Comparison of ENCODE assay signal across 10 cellular contexts in genomic region chr4:27318740-27319139, GRCh38.
DNase-seq lines count a peak whose midpoint lies in the region; ATAC-seq, FAIRE-seq and TF ChIP-seq lines count a peak whose summit lies in the region.
"Had no signal": no experiment of that assay in that cellular context is flagged by ENCODE, and none has a peak within 500 bp of the region (broad histone marks: within the 10 kb centered on the region; RNA-seq: fewer than 3 reads in every experiment).

No MANE protein-coding gene starts in this region.

- no peaks in the 10 kb centered on the region for H3K36me3 Mint-ChIP-seq in activated CD4-positive, alpha-beta T cell treated with anti-CD3 and anti-CD28 coated beads, Interleukin-2, amount 10 ng/mL, durations not matched to agents 7 days and 5 days (ENCODE audit: low read depth)
- H3K36me3 Mint-ChIP-seq: mesothelial cell of epicardium had no signal

- H2AFZ ChIP-seq in keratinocyte (ENCODE audit: control insufficient read depth, low read length), result no peak overlapping the region

- POLR2A ChIA-PET in activated CD4-positive, alpha-beta T cell treated with anti-CD3 and anti-CD28 coated beads, Interleukin-2, amount 10 ng/mL, durations not matched to agents 7 days and 5 days (lab: Charles Lee), result no interaction called here

- no peaks in the 10 kb centered on the region for H3K79me2 ChIP-seq in keratinocyte (ENCODE audit: control insufficient read depth, insufficient read depth, low read length)

- no peaks in the 10 kb centered on the region for H4K20me1 ChIP-seq in keratinocyte (ENCODE audit: control insufficient read depth, extremely low read depth, insufficient read depth, low read length)

- H3K9me1 ChIP-seq in keratinocyte (ENCODE audit: control insufficient read depth, extremely low read depth, insufficient read depth, low read length), result no peaks in the 10 kb centered on the region

- H3K9me3 Mint-ChIP-seq in activated CD4-positive, alpha-beta T cell treated with anti-CD3 and anti-CD28 coated beads, Interleukin-2, amount 10 ng/mL, durations not matched to agents 7 days and 5 days, result no peaks in the 10 kb centered on the region
- H3K9me3 Mint-ChIP-seq: mesothelial cell of epicardium had no signal

- no peaks in the 10 kb centered on the region for H3K4me1 Mint-ChIP-seq in activated CD4-positive, alpha-beta T cell treated with anti-CD3 and anti-CD28 coated beads, Interleukin-2, amount 10 ng/mL, durations not matched to agents 7 days and 5 days
- H3K4me1 Mint-ChIP-seq: mesothelial cell of epicardium had no signal

- FAIRE-seq in keratinocyte (lab: Jason Lieb, UNC), result no peak
- FAIRE-seq: TTC549 had no signal

- H3K4me2 ChIP-seq in keratinocyte (ENCODE audit: control insufficient read depth, extremely low read depth, insufficient read depth, low read depth, low read length), result no peak overlapping the region

- CTCF ChIA-PET in activated CD4-positive, alpha-beta T cell treated with anti-CD3 and anti-CD28 coated beads, Interleukin-2, amount 10 ng/mL, durations not matched to agents 7 days and 5 days (lab: Charles Lee), result no interaction called here

- no peak overlapping the region for H3K4me3 ChIP-seq in keratinocyte (ENCODE audit: control insufficient read depth in 2 of 3, extremely low read depth in 1 of 3, insufficient read depth in 2 of 3, low read depth in 1 of 3, low read length in 3 of 3)

- no peaks in the 10 kb centered on the region for H3K4me1 ChIP-seq in keratinocyte (ENCODE audit: control insufficient read depth, extremely low read depth, insufficient read depth, low read length)

- dilution Hi-C loops in keratinocyte (cut with MboI; ENCODE audit: extremely low pct_ligation_motif_present, low sequenced_read_pairs), result no loop called here

- no peaks in the 10 kb centered on the region for H3K27me3 ChIP-seq in keratinocyte (ENCODE audit: control insufficient read depth, extremely low read depth, insufficient read depth, low read length)

- no peaks in the 10 kb centered on the region for H3K9me3 ChIP-seq in keratinocyte (ENCODE audit: control insufficient read depth, low read depth, low read length)

- no peak overlapping the region for H3K27ac ChIP-seq in keratinocyte (ENCODE audit: control insufficient read depth, insufficient read depth, low read length)

- H3K4me3 Mint-ChIP-seq in activated CD4-positive, alpha-beta T cell treated with anti-CD3 and anti-CD28 coated beads, Interleukin-2, amount 10 ng/mL, durations not matched to agents 7 days and 5 days, result no peak overlapping the region
- H3K4me3 Mint-ChIP-seq: mesothelial cell of epicardium had no signal

- no peak for ATAC-seq in GM21390 (IDR thresholded peaks at IDR 0.05; ENCODE audit: unreplicated experiment)

- DNase-seq in activated CD4-positive, alpha-beta T cell treated with anti-CD3 and anti-CD28 coated beads for 48 hours, result peak; percentile 31
- DNase-seq in activated CD4-positive, alpha-beta T cell treated with anti-CD3 and anti-CD28 coated beads for 4 hours, result no peak
- peak; percentile 20 for DNase-seq in HuH-7.5 (ENCODE audit: low spot score)
- DNase-seq in activated CD4-positive, alpha-beta T cell treated with anti-CD3 and anti-CD28 coated beads, Interleukin-2, amount 10 ng/mL, durations not matched to agents 7 days and 5 days, result peak; percentile 8
- no peak for DNase-seq in keratinocyte (ENCODE audit: low read depth, low spot score)
- no peak for DNase-seq in stimulated activated naive CD4-positive, alpha-beta T cell treated with Interleukin-2 at 50 U/mL for 16 hours (lab: John Stamatoyannopoulos, UW)
- DNase-seq in NCI-H1417 treated with DMSO at 0.1 percent for 48 hours (lab: John Stamatoyannopoulos, UW), result no peak

- no peak overlapping the region for H3K27ac Mint-ChIP-seq in activated CD4-positive, alpha-beta T cell treated with anti-CD3 and anti-CD28 coated beads, Interleukin-2, amount 10 ng/mL, durations not matched to agents 7 days and 5 days
- H3K27ac Mint-ChIP-seq: mesothelial cell of epicardium had no signal

- peak; percentile 44 to 65 (median 62) for TF ChIP-seq CTCF in keratinocyte (optimal IDR thresholded peaks at IDR 0.05 in 1 of 3, IDR thresholded peaks at IDR 0.05 in 1 of 3, conservative IDR thresholded peaks at IDR 0.05 in 1 of 3; ENCODE audit: extremely low read depth in 1 of 3, insufficient read depth in 2 of 3, low read length in 3 of 3)

- no peak overlapping the region for H3K9ac ChIP-seq in keratinocyte (ENCODE audit: control insufficient read depth, extremely low read depth, insufficient read depth, low read length)

- H3K27me3 Mint-ChIP-seq in activated CD4-positive, alpha-beta T cell treated with anti-CD3 and anti-CD28 coated beads, Interleukin-2, amount 10 ng/mL, durations not matched to agents 7 days and 5 days, result peaks cover 6% of the 10 kb centered on the region

- H3K36me3 ChIP-seq in keratinocyte (ENCODE audit: control insufficient read depth in 2 of 2, extremely low read depth in 1 of 2, insufficient read depth in 2 of 2, low read length in 2 of 2), result no peaks in the 10 kb centered on the region

Comparison
In these comparisons a context has a peak if more than half of its experiments do, and no peak if none do; other contexts are left out.
1. DNase-seq: peak in activated CD4-positive, alpha-beta T cell treated with anti-CD3 and anti-CD28 coated beads for 48 hours (single experiment), HuH-7.5 (single experiment) and activated CD4-positive, alpha-beta T cell treated with anti-CD3 and anti-CD28 coated beads, Interleukin-2, amount 10 ng/mL, durations not matched to agents 7 days and 5 days (single experiment); none in activated CD4-positive, alpha-beta T cell treated with anti-CD3 and anti-CD28 coated beads for 4 hours (0 of 2), keratinocyte (single experiment), stimulated activated naive CD4-positive, alpha-beta T cell treated with Interleukin-2 at 50 U/mL for 16 hours (single experiment) and NCI-H1417 treated with DMSO at 0.1 percent for 48 hours (single experiment).